Comparison of ENCODE assay signal across 8 cellular contexts in genomic region chr14:50667491-50668007, GRCh38. TPM values are rescaled to one million over a fixed set of nuclear protein-coding genes. Genes with fewer than 3 reads are reported as not detected.
DNase-seq lines count a peak whose midpoint lies in the region; ATAC-seq and TF ChIP-seq lines count a peak whose summit lies in the region.

No MANE protein-coding gene starts in this region.

- DNase-seq in AG10803 (ENCODE audit: low read depth) (no peak), RPMI8226 (peak; percentile 55), choroid plexus epithelial cell (ENCODE audit: low read depth) (no peak), amniotic stem cell (lab: John Stamatoyannopoulos, UW) (no peak), epidermal melanocyte (ENCODE audit: insufficient read length, low spot score) (no peak)

- peak overlapping the region; percentile 76 for H3K4me3 ChIP-seq in AG10803 (ENCODE audit: low read length)
- H3K4me3 ChIP-seq in choroid plexus epithelial cell (ENCODE audit: low read depth, low read length): peak overlapping the region; percentile 78
- H3K4me3 ChIP-seq in mononuclear cell (ENCODE audit: low read length): peak overlapping the region; percentile 68

- peak; percentile 70 for ATAC-seq in GM18511 (IDR thresholded peaks at IDR 0.05; ENCODE audit: unreplicated experiment)
- ATAC-seq in HG02981 (IDR thresholded peaks at IDR 0.05; ENCODE audit: unreplicated experiment): peak; percentile 47

- peaks cover 10% of the 10 kb centered on the region for H3K4me1 ChIP-seq in mononuclear cell (ENCODE audit: insufficient read depth, low read length)

- H3K27me3 ChIP-seq in mononuclear cell (ENCODE audit: insufficient read depth, low read length): no peaks in the 10 kb centered on the region

- no peak for TF ChIP-seq CTCF in AG10803 (conservative IDR thresholded peaks at IDR 0.05; ENCODE audit: low read length)
- no peak for TF ChIP-seq CTCF in choroid plexus epithelial cell (conservative IDR thresholded peaks at IDR 0.05; ENCODE audit: low read depth, low read length)

- H3K9me3 ChIP-seq in mononuclear cell (ENCODE audit: low read depth, low read length): no peaks in the 10 kb centered on the region

RNA-seq across cellular contexts. Expression of gene SAV1, which starts 0.6 kb away (rescaled TPM):
- total RNA-seq in mononuclear cell: 23.1 TPM
